2 cellular contexts compared by ENCODE assay signal in genomic region chr1:908734-909133, GRCh38. TPM values are rescaled to one million over a fixed set of nuclear protein-coding genes. Genes with fewer than 3 reads are reported as not detected.
"Had no signal": no experiment of that assay in that cellular context is flagged by ENCODE, and none has a peak within 500 bp of the region (broad histone marks: within the 10 kb centered on the region; RNA-seq: fewer than 3 reads in every experiment).

No MANE protein-coding gene starts in this region.

RNA-seq across cellular contexts. Expression of gene SAMD11, which starts 15.0 kb away (rescaled TPM):
- total RNA-seq: natural killer cell had no signal

RNA-seq across cellular contexts. Expression of gene PLEKHN1, which starts 57.5 kb away (rescaled TPM):
- total RNA-seq: occipital lobe had no signal
